In the genomic region with DNA sequence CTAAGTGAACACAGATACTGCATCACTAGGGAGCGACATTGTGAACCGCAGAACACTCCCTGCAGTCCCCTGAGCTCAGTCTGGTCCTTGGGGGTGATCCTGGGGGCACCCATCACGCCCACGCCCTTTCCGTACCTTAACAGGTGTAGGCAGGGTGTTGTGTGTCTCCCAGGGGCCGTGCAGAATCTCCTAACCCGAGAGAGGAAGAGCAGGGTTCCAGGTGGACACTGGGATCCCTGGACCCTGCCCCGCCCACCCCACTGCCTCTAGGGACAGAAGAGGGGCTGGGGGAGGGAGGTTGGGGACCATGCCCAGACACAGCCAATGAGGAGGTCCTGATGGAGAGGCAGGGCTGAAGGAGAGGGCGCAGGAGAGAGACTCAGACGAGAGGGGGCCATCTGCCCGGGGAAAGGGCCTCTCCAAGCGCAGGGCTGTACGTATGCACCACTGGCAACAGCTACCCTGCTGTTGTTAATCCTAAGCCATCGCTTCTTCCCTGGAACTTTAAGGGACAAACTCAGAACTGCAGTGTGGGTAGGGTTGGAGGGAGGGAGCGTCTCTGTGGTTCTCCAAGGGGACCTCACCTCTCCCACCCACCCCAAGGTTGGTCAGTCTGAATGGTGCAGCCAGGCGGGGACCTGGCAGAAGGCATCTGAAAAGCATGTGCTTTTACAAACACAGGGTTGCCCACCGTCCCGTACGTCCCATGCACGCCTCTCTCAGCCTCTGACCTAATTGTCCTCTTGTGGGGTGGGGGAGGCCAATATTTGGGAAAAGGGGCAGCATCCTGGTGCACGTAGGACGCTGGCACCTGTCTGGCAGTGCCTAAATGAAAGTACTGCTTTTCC, we compare ENCODE assay signal across 8 cellular contexts. TPM values are rescaled to one million over a fixed set of nuclear protein-coding genes. Genes with fewer than 3 reads are reported as not detected.
DNase-seq lines count a peak whose midpoint lies in the region; ATAC-seq and TF ChIP-seq lines count a peak whose summit lies in the region.

No MANE protein-coding gene starts in this region.

- H3K27me3 ChIP-seq in thyroid gland = no peaks in the 10 kb centered on the region

- peak; percentile 26 for ATAC-seq in GM21528 (IDR thresholded peaks at IDR 0.05; ENCODE audit: low FRiP score, unreplicated experiment)

- H3K27ac Mint-ChIP-seq in CD14-positive monocyte = peak overlapping the region; percentile 94 to 100 (median 99)

- peaks cover 17% of the 10 kb centered on the region for H3K4me1 Mint-ChIP-seq in CD14-positive monocyte

- peaks cover 0 to 7% (median 0%) of the 10 kb centered on the region in 7 donors for H3K9me3 Mint-ChIP-seq in CD14-positive monocyte

- intact Hi-C loops in CD14-positive monocyte (cut with micrococcal nuclease) = loop anchor here (5.0 kb wide), 2 partner anchors 67 to 82 kb away; a partner anchor contains a TSS
- intact Hi-C loops in thyroid gland (cut with DNase I) = no loop called here

- WGBS in thyroid gland, 2 donors = 47 to 51% methylated on average over 22 of the region's 22 CpGs

- peaks cover 3 to 7% of the 10 kb centered on the region in 2 donors for H3K36me3 Mint-ChIP-seq in CD14-positive monocyte

- peaks cover 0 to 2% (median 0%) of the 10 kb centered on the region in 3 donors for H3K27me3 Mint-ChIP-seq in CD14-positive monocyte (ENCODE audit: low read depth in 3 of 3)

- TF ChIP-seq CTCF in CD14-positive monocyte (IDR thresholded peaks at IDR 0.05) (no peak), thyroid gland (IDR thresholded peaks at IDR 0.05) (no peak)

- H3K4me3 Mint-ChIP-seq in CD14-positive monocyte = peak overlapping the region; percentile 95 to 96

- H3K4me3 ChIP-seq in thyroid gland (replicated peaks in 1 of 3) = peak overlapping the region in 1 of 3 donors; percentile 16

- DNase-seq in CD14-positive monocyte (ENCODE audit: low spot score) (no peak), NCI-H82 treated with DMSO at 0.1 percent for 48 hours (lab: John Stamatoyannopoulos, UW; ENCODE audit: unreplicated experiment) (peak; percentile 1), NCI-H510A treated with DMSO at 0.1 percent for 48 hours (lab: John Stamatoyannopoulos, UW) (no peak), cerebellar cortex (ENCODE audit: low spot score) (no peak), thyroid gland (no peak)
- DNase-seq in activated naive CD4-positive, alpha-beta T cell treated with anti-CD3 and anti-CD28 coated beads, Interleukin-2, amount 50 U/mL, for 16 hours = peak; percentile 39
- DNase-seq in stimulated activated CD4-positive, alpha-beta T cell treated with anti-CD3 and anti-CD28 coated beads, Interleukin-4, amount 100 ng/mL, for 24 hours = peak; percentile 45

- TF ChIP-seq POLR2A in thyroid gland (IDR thresholded peaks at IDR 0.05) = no peak

- H3K36me3 ChIP-seq in thyroid gland = no peaks in the 10 kb centered on the region

- no peaks in the 10 kb centered on the region for H3K9me3 ChIP-seq in thyroid gland

- peak overlapping the region in 1 of 3 donors; percentile 11 for H3K27ac ChIP-seq in thyroid gland

- H3K4me1 ChIP-seq in thyroid gland = no peaks in the 10 kb centered on the region

RNA-seq across cellular contexts. Expression of a gene that starts 2.4 kb away (rescaled TPM):
- 10 to 100 TPM; 33.3 to 40.0 TPM for polyA plus RNA-seq in CD14-positive monocyte
- total RNA-seq in thyroid gland = 10 to 100 TPM in 1 of 4 donors, 1 to 10 TPM in 3; 2.4 to 11.9 (median 3.0) TPM

RNA-seq across cellular contexts. Expression of a gene that starts 56.9 kb away (rescaled TPM):
- 10 to 100 TPM in 1 of 2 donors, 1 to 10 TPM in 1; 8.9 to 13.6 TPM for polyA plus RNA-seq in CD14-positive monocyte
- 10 to 100 TPM; 56.7 to 82.6 (median 63.1) TPM for total RNA-seq in thyroid gland

Comparison
In these comparisons a context has a peak if more than half of its experiments do, and no peak if none do; other contexts are left out.
1. DNase-seq: peak in NCI-H82 treated with DMSO at 0.1 percent for 48 hours (single experiment), activated naive CD4-positive, alpha-beta T cell treated with anti-CD3 and anti-CD28 coated beads, Interleukin-2, amount 50 U/mL, for 16 hours (single experiment) and stimulated activated CD4-positive, alpha-beta T cell treated with anti-CD3 and anti-CD28 coated beads, Interleukin-4, amount 100 ng/mL, for 24 hours (single experiment); none in CD14-positive monocyte (single experiment), NCI-H510A treated with DMSO at 0.1 percent for 48 hours (single experiment), cerebellar cortex (single experiment) and thyroid gland (0 of 2).